9 cellular contexts compared by ENCODE assay signal in genomic region chr7:112453505-112454171, GRCh38. TPM values are rescaled to one million over a fixed set of nuclear protein-coding genes. Genes with fewer than 3 reads are reported as not detected.
DNase-seq lines count a peak whose midpoint lies in the region; ATAC-seq, FAIRE-seq and TF ChIP-seq lines count a peak whose summit lies in the region.
"Had no signal": no experiment of that assay in that cellular context is flagged by ENCODE, and none has a peak within 500 bp of the region (broad histone marks: within the 10 kb centered on the region; RNA-seq: fewer than 3 reads in every experiment).

No MANE protein-coding gene starts in this region.

- FAIRE-seq in K562 (lab: Jason Lieb, UNC) (no peak), HepG2 (lab: Jason Lieb, UNC) (no peak)
- FAIRE-seq: D721Med had no signal

- H3K36me3 ChIP-seq in right atrium auricular region (peaks cover 29% of the 10 kb centered on the region), K562 (ENCODE audit: control insufficient read depth, insufficient read depth, low read length) (peaks cover 32% of the 10 kb centered on the region), HepG2 (replicated peaks in 1 of 2; ENCODE audit: control insufficient read depth in 1 of 2, insufficient read depth in 2 of 2, low read length in 2 of 2) (peaks cover 6 to 26% of the 10 kb centered on the region in 2 experiments; a peak in 4 of 5 replicates), upper lobe of right lung (peaks cover 33% of the 10 kb centered on the region)

- no peak for TF ChIP-seq POLR2A in K562 (conservative IDR thresholded peaks at IDR 0.05)
- no peak for TF ChIP-seq POLR2A in HepG2 (IDR thresholded peaks at IDR 0.05; ENCODE audit: insufficient read depth in 1 of 2, low read depth in 2 of 2, low read length in 2 of 2)

- H3K27ac Mint-ChIP-seq in activated naive CD4-positive, alpha-beta T cell treated with anti-CD3 and anti-CD28 coated beads, Interleukin-2, amount 10 ng/mL, durations not matched to agents 7 days and 5 days, result no peak overlapping the region

- H3K36me3 Mint-ChIP-seq in activated naive CD4-positive, alpha-beta T cell treated with anti-CD3 and anti-CD28 coated beads, Interleukin-2, amount 10 ng/mL, durations not matched to agents 7 days and 5 days, result peaks cover 11% of the 10 kb centered on the region

- TF ChIP-seq RAD21 in K562 (CRISPR knock-in tag; conservative IDR thresholded peaks at IDR 0.05 in 1 of 2, IDR thresholded peaks at IDR 0.05 in 1 of 2), result no peak
- no peak for TF ChIP-seq RAD21 in HepG2 (CRISPR knock-in tag; IDR thresholded peaks at IDR 0.05)

- H3K79me2 ChIP-seq in K562 (ENCODE audit: control insufficient read depth, insufficient read depth, low read length) (peaks cover 49% of the 10 kb centered on the region), HepG2 (ENCODE audit: insufficient read depth, low read length) (peaks cover 50% of the 10 kb centered on the region)

- no peak overlapping the region for H3K4me3 Mint-ChIP-seq in activated naive CD4-positive, alpha-beta T cell treated with anti-CD3 and anti-CD28 coated beads, Interleukin-2, amount 10 ng/mL, durations not matched to agents 7 days and 5 days

- BruUV-seq in K562 (replicated peaks; lab: Mats Ljungman, UMichigan), result no TSS peak
- no TSS peak for BruUV-seq in HepG2 (replicated peaks; lab: Mats Ljungman, UMichigan)

- H3K27me3 ChIP-seq in right atrium auricular region (no peaks in the 10 kb centered on the region), K562 (ENCODE audit: control insufficient read depth in 2 of 2, insufficient read depth in 2 of 2, low read length in 2 of 2) (no peaks in the 10 kb centered on the region), HepG2 (ENCODE audit: control insufficient read depth in 1 of 2, insufficient read depth in 2 of 2, low read length in 2 of 2) (no peaks in the 10 kb centered on the region; a peak in 1 of 5 replicates), upper lobe of right lung (no peaks in the 10 kb centered on the region)

- no peak for DNase-seq in right atrium auricular region (ENCODE audit: low spot score)
- no peak for DNase-seq in left cardiac atrium
- no peak for DNase-seq in K562 (ENCODE audit: extremely low read depth in 1 of 4, low spot score in 3 of 4)
- DNase-seq in HepG2 (ENCODE audit: low spot score), result no peak
- DNase-seq in upper lobe of right lung, result no peak
- DNase-seq in superior temporal gyrus (ENCODE audit: extremely low spot score), result no peak
- DNase-seq in activated naive CD4-positive, alpha-beta T cell treated with anti-CD3 and anti-CD28 coated beads, Interleukin-2, amount 10 ng/mL, durations not matched to agents 7 days and 5 days, result no peak

- no peak overlapping the region for H2AFZ ChIP-seq in K562 (ENCODE audit: low read depth, low read length)
- no peak overlapping the region for H2AFZ ChIP-seq in HepG2 (ENCODE audit: low read length)

- H3K9me3 ChIP-seq in right atrium auricular region (no peaks in the 10 kb centered on the region), K562 (replicated peaks; ENCODE audit: control insufficient read depth, insufficient read depth, low read depth, low read length) (no peaks in the 10 kb centered on the region), HepG2 (ENCODE audit: low read length) (no peaks in the 10 kb centered on the region), upper lobe of right lung (no peaks in the 10 kb centered on the region)

- 45% methylated on average over 7 of the region's 7 CpGs for WGBS in K562 (ENCODE audit: insufficient coverage, low coverage, missing lambda C conversion rate)
- 52% methylated on average over 7 of the region's 7 CpGs for WGBS in HepG2 (ENCODE audit: low lambda C conversion rate)

- H3K27ac ChIP-seq in right atrium auricular region (peak overlapping the region; percentile 99 to 100), K562 (ENCODE audit: extremely low read depth, low read depth, low read length) (no peak overlapping the region; the same call in 2 of the 3 replicates), HepG2 (ENCODE audit: extremely low read length, insufficient read depth, low read length) (no peak overlapping the region), upper lobe of right lung (no peak overlapping the region)

- peaks cover 4% of the 10 kb centered on the region for H3K27me3 Mint-ChIP-seq in activated naive CD4-positive, alpha-beta T cell treated with anti-CD3 and anti-CD28 coated beads, Interleukin-2, amount 10 ng/mL, durations not matched to agents 7 days and 5 days

- CTCF ChIA-PET in K562 (lab: Yijun Ruan, JAX; ENCODE audit: low intra/inter-chr PET ratio) (no interaction called here), HepG2 (lab: Yijun Ruan, JAX; ENCODE audit: low intra/inter-chr PET ratio, low total read pairs) (no interaction called here)
- CTCF ChIA-PET in activated naive CD4-positive, alpha-beta T cell treated with anti-CD3 and anti-CD28 coated beads, Interleukin-2, amount 10 ng/mL, durations not matched to agents 7 days and 5 days (lab: Charles Lee), result no interaction called here

- H3K9ac ChIP-seq in K562 (ENCODE audit: insufficient read depth in 1 of 2, low read depth in 2 of 2, low read length in 2 of 2), result peak overlapping the region in 1 of 2 experiments; percentile 89; a peak in 1 of 4 replicates
- no peak overlapping the region; the same call in 1 of the 2 replicates for H3K9ac ChIP-seq in HepG2 (ENCODE audit: insufficient read depth, low read depth, low read length)

- H4K20me1 ChIP-seq in K562 (replicated peaks; ENCODE audit: control insufficient read depth, insufficient read depth, low read length) (peaks cover 4% of the 10 kb centered on the region; the same call in 1 of the 2 replicates), HepG2 (ENCODE audit: insufficient read depth, low read length) (peaks cover 21% of the 10 kb centered on the region)

- in situ Hi-C loops in K562 (cut with MboI) (no loop called here), HepG2 (cut with HindIII; ENCODE audit: extremely low pct_ligation_motif_present, low pct_unique_long_range_greater_than_20kb) (no loop called here)

- H3K4me1 ChIP-seq in right atrium auricular region, result peaks cover 0 to 41% of the 10 kb centered on the region in 2 donors
- H3K4me1 ChIP-seq in K562 (replicated peaks in 1 of 2; ENCODE audit: control insufficient read depth in 2 of 2, insufficient read depth in 2 of 2, low read length in 2 of 2), result peaks cover 8 to 12% of the 10 kb centered on the region in 2 experiments; a peak in 4 of 5 replicates
- peaks cover 32% of the 10 kb centered on the region for H3K4me1 ChIP-seq in HepG2 (ENCODE audit: insufficient read depth, low read length)
- peaks cover 19% of the 10 kb centered on the region for H3K4me1 ChIP-seq in upper lobe of right lung

- H3K9me3 Mint-ChIP-seq in activated naive CD4-positive, alpha-beta T cell treated with anti-CD3 and anti-CD28 coated beads, Interleukin-2, amount 10 ng/mL, durations not matched to agents 7 days and 5 days, result no peaks in the 10 kb centered on the region

- H3K4me1 Mint-ChIP-seq in activated naive CD4-positive, alpha-beta T cell treated with anti-CD3 and anti-CD28 coated beads, Interleukin-2, amount 10 ng/mL, durations not matched to agents 7 days and 5 days, result peaks cover 39% of the 10 kb centered on the region

- no peak for TF ChIP-seq EP300 in K562 (IDR thresholded peaks at IDR 0.05; ENCODE audit: low read length)
- TF ChIP-seq EP300 in HepG2 (IDR thresholded peaks at IDR 0.05; ENCODE audit: low read depth in 2 of 2, low read length in 2 of 2), result no peak
- no peak for TF ChIP-seq EP300 in HepG2 (CRISPR knock-in tag; IDR thresholded peaks at IDR 0.05; ENCODE audit: borderline replicate concordance)

- TF ChIP-seq CTCF in right atrium auricular region (IDR thresholded peaks at IDR 0.05) (no peak), K562 (IDR thresholded peaks at IDR 0.05 in 2 of 3, conservative IDR thresholded peaks at IDR 0.05 in 1 of 3; ENCODE audit: insufficient read depth in 2 of 3, low read depth in 1 of 3, low read length in 3 of 3) (no peak), HepG2 (CRISPR knock-in tag; IDR thresholded peaks at IDR 0.05) (no peak), upper lobe of right lung (IDR thresholded peaks at IDR 0.05) (no peak)

- H3K4me2 ChIP-seq in K562 (ENCODE audit: insufficient read depth, low read length) (no peak overlapping the region), HepG2 (ENCODE audit: low read depth, low read length) (peak overlapping the region; percentile 88)

- POLR2A ChIA-PET in K562 (lab: Yijun Ruan, JAX) (interaction anchor here (4.1 kb wide), 1 partner anchor 16 kb away, joined by 66 read pairs; no protein-coding TSS in a partner anchor), HepG2 (lab: Yijun Ruan, JAX) (interaction anchor here (4.8 kb wide), 1 partner anchor 32 kb away, joined by 64 read pairs; no protein-coding TSS in a partner anchor)

- no peaks in the 10 kb centered on the region for H3K9me1 ChIP-seq in K562 (ENCODE audit: control insufficient read depth, insufficient read depth, low read length)

- intact Hi-C loops in left cardiac atrium (cut with DNase I), result loop anchor here in 1 of 2 donors (5.0 kb wide), 1 partner anchor 44 kb away; no protein-coding TSS in a partner anchor
- intact Hi-C loops in K562 (cut with micrococcal nuclease), result no loop called here
- intact Hi-C loops in HepG2 (cut with micrococcal nuclease; ENCODE audit: unreplicated experiment), result no loop called here
- intact Hi-C loops in upper lobe of right lung (cut with DNase I), result no loop called here

- ATAC-seq in left cardiac atrium (no peak), K562 (no peak), HepG2 (no peak), upper lobe of right lung (no peak), HG03378 (IDR thresholded peaks at IDR 0.05; ENCODE audit: unreplicated experiment) (no peak)

- H3K4me3 ChIP-seq in right atrium auricular region (peak overlapping the region; percentile 15 to 84), K562 (no peak overlapping the region), HepG2 (replicated peaks in 1 of 3; ENCODE audit: insufficient read depth in 1 of 3, low read depth in 2 of 3, low read length in 3 of 3) (peak overlapping the region in 2 of 3 experiments; percentile 97 to 98; a peak in 2 of 6 replicates), upper lobe of right lung (peak overlapping the region; percentile 95)

RNA-seq across cellular contexts. Expression of gene IFRD1, which starts 3.4 kb away (rescaled TPM):
- total RNA-seq in right atrium auricular region, result 10 to 100 TPM; 11.2 to 25.5 TPM
- 10 to 100 TPM; 22.2 to 42.2 TPM for total RNA-seq in left cardiac atrium
- total RNA-seq in K562 (2011; cell fraction: chromatin; rRNA removed; ENCODE audit: low replicate concordance), result 79.3 and 178 TPM in 2 replicates
- 42.2 and 49.9 TPM in 2 replicates for total RNA-seq in K562 (2011; cell fraction: nucleolus; rRNA removed)
- 76.4 and 120 TPM in 2 replicates for total RNA-seq in K562 (2011; cell fraction: nucleoplasm; rRNA removed)
- 66.8 and 77.8 TPM in 2 replicates for total RNA-seq in K562 (2014; rRNA removed)
- total RNA-seq in K562 (2014; rRNA removed; fragmentation: Illumina TruSeq; extraction: Trizol), result 73.1 and 76.1 TPM in 2 replicates
- 68.1 and 68.7 TPM in 2 replicates for total RNA-seq in K562 (2015; rRNA removed; fragmentation: Illumina TruSeq; extraction: Trizol)
- total RNA-seq in K562 (2021), result 74.2 and 75.3 TPM in 2 replicates
- 52.6 and 81.8 TPM in 2 replicates for polyA plus RNA-seq in K562 (2011; rRNA removed)
- 21.8 and 23.3 TPM in 2 replicates for polyA plus RNA-seq in K562 (2011; cell fraction: cytosol; rRNA removed)
- polyA plus RNA-seq in K562 (2011; cell fraction: nucleus; rRNA removed), result 50.5 and 53.6 TPM in 2 replicates
- polyA plus RNA-seq in K562 (2012), result 62.5 and 71.7 TPM in 2 replicates
- polyA plus RNA-seq in K562 (2014; fragmentation: Illumina TruSeq; extraction: Trizol), result 66.8 and 73.3 TPM in 2 replicates
- polyA plus RNA-seq in K562 (2014; fragmentation: Nextera tagmentation; extraction: Ambion mirVana), result 10 to 100 TPM; 27.6 to 37.0 TPM
- polyA plus RNA-seq in K562 (2014; rRNA removed), result 70.4 and 79.2 TPM in 2 replicates
- polyA minus RNA-seq in K562 (2011; rRNA and poly(A)+ RNA removed), result 79.3 and 80.4 TPM in 2 replicates
- polyA minus RNA-seq in K562 (2011; cell fraction: cytosol; rRNA and poly(A)+ RNA removed), result 20.1 and 34.4 TPM in 2 replicates
- polyA minus RNA-seq in K562 (2011; cell fraction: nucleus; rRNA and poly(A)+ RNA removed), result 60.6 and 82.3 TPM in 2 replicates
- total RNA-seq in HepG2 (2016; rRNA removed; fragmentation: Illumina TruSeq; extraction: Trizol), result 55.0 and 55.5 TPM in 2 replicates
- total RNA-seq in HepG2 (2016; cell fraction: cytosol; rRNA removed; fragmentation: Illumina TruSeq; extraction: Trizol; ENCODE audit: low read depth), result 9.5 and 10.7 TPM in 2 replicates
- 56.9 and 60.9 TPM in 2 replicates for total RNA-seq in HepG2 (2016; cell fraction: insoluble cytoplasmic fraction; rRNA removed; fragmentation: Illumina TruSeq; extraction: Trizol)
- total RNA-seq in HepG2 (2016; cell fraction: membrane; rRNA removed; fragmentation: Illumina TruSeq; extraction: Trizol), result 23.2 and 23.9 TPM in 2 replicates
- total RNA-seq in HepG2 (2016; cell fraction: nucleus; rRNA removed; fragmentation: Illumina TruSeq; extraction: Trizol), result 81.6 and 82.4 TPM in 2 replicates
- polyA plus RNA-seq in HepG2 (2011; rRNA removed), result 45.9 and 50.9 TPM in 2 replicates
- polyA plus RNA-seq in HepG2 (2011; cell fraction: cytosol; rRNA removed), result 18.4 and 29.0 TPM in 2 replicates
- polyA plus RNA-seq in HepG2 (2011; cell fraction: nucleus; rRNA removed), result 34.1 and 35.0 TPM in 2 replicates
- 40.2 and 62.6 TPM in 2 replicates for polyA plus RNA-seq in HepG2 (2012)
- polyA plus RNA-seq in HepG2 (2016; cell fraction: cytosol; fragmentation: Illumina TruSeq; extraction: Trizol; ENCODE audit: low read depth), result 5.7 and 6.2 TPM in 2 replicates
- polyA plus RNA-seq in HepG2 (2016; cell fraction: insoluble cytoplasmic fraction; fragmentation: Illumina TruSeq; extraction: Trizol; ENCODE audit: low read depth), result 46.7 and 52.1 TPM in 2 replicates
- 11.7 and 12.5 TPM in 2 replicates for polyA plus RNA-seq in HepG2 (2016; cell fraction: membrane; fragmentation: Illumina TruSeq; extraction: Trizol; ENCODE audit: low read depth)
- 75.5 and 78.6 TPM in 2 replicates for polyA plus RNA-seq in HepG2 (2016; cell fraction: nucleus; fragmentation: Illumina TruSeq; extraction: Trizol; ENCODE audit: insufficient read depth, low read depth)
- 25.6 and 26.3 TPM in 2 replicates for polyA minus RNA-seq in HepG2 (2011; rRNA and poly(A)+ RNA removed; ENCODE audit: low replicate concordance)
- polyA minus RNA-seq in HepG2 (2011; cell fraction: cytosol; rRNA and poly(A)+ RNA removed), result 18.1 and 20.8 TPM in 2 replicates
- polyA minus RNA-seq in HepG2 (2011; cell fraction: nucleus; rRNA and poly(A)+ RNA removed), result 140 and 146 TPM in 2 replicates
- 49.9 TPM for total RNA-seq in upper lobe of right lung

RNA-seq across cellular contexts. Expression of gene LSMEM1, which starts 27.2 kb away (rescaled TPM):
- 1 to 10 TPM; 1.0 to 1.7 TPM for total RNA-seq in right atrium auricular region
- 1 to 10 TPM in 1 of 2 donors, under 1 TPM in 1; 0.84 to 1.3 TPM for total RNA-seq in left cardiac atrium
- 0.81 and 4.6 TPM in 2 replicates for total RNA-seq in K562 (2011; cell fraction: chromatin; rRNA removed; ENCODE audit: low replicate concordance)
- total RNA-seq in K562 (2011; cell fraction: nucleolus; rRNA removed), result 0.33 and 2.5 TPM in 2 replicates
- 3.2 and 5.6 TPM in 2 replicates for total RNA-seq in K562 (2011; cell fraction: nucleoplasm; rRNA removed)
- 0.36 and 0.94 TPM in 2 replicates for total RNA-seq in K562 (2014; rRNA removed)
- 0.58 and 1.5 TPM in 2 replicates for total RNA-seq in K562 (2014; rRNA removed; fragmentation: Illumina TruSeq; extraction: Trizol)
- 0.87 and 1.6 TPM in 2 replicates for total RNA-seq in K562 (2015; rRNA removed; fragmentation: Illumina TruSeq; extraction: Trizol)
- 0.53 and 0.63 TPM in 2 replicates for total RNA-seq in K562 (2021)
- polyA plus RNA-seq in K562 (2011; rRNA removed), result 1.4 and 1.8 TPM in 2 replicates
- polyA plus RNA-seq in K562 (2011; cell fraction: cytosol; rRNA removed), result 0.09 and 0.40 TPM in 2 replicates
- 0.72 and 1.5 TPM in 2 replicates for polyA plus RNA-seq in K562 (2011; cell fraction: nucleus; rRNA removed)
- 0.40 and 0.42 TPM in 2 replicates for polyA plus RNA-seq in K562 (2012)
- polyA plus RNA-seq in K562 (2014; fragmentation: Illumina TruSeq; extraction: Trizol), result 0.97 and 1.5 TPM in 2 replicates
- polyA plus RNA-seq in K562 (2014; fragmentation: Nextera tagmentation; extraction: Ambion mirVana), result under 1 TPM; 0.17 to 0.34 TPM
- 0.93 and 1.2 TPM in 2 replicates for polyA plus RNA-seq in K562 (2014; rRNA removed)
- polyA minus RNA-seq in K562 (2011; rRNA and poly(A)+ RNA removed), result 0.91 and 1.6 TPM in 2 replicates
- polyA minus RNA-seq in K562 (2011; cell fraction: cytosol; rRNA and poly(A)+ RNA removed), result 0.48 TPM in 1 of 2 replicates, not detected in the other
- polyA minus RNA-seq in K562 (2011; cell fraction: nucleus; rRNA and poly(A)+ RNA removed), result 0.40 and 1.4 TPM in 2 replicates
- 0.62 and 1.2 TPM in 2 replicates for total RNA-seq in HepG2 (2016; rRNA removed; fragmentation: Illumina TruSeq; extraction: Trizol)
- total RNA-seq in HepG2 (2016; cell fraction: cytosol; rRNA removed; fragmentation: Illumina TruSeq; extraction: Trizol; ENCODE audit: low read depth), result 0.10 and 0.26 TPM in 2 replicates
- total RNA-seq in HepG2 (2016; cell fraction: insoluble cytoplasmic fraction; rRNA removed; fragmentation: Illumina TruSeq; extraction: Trizol), result 0.49 and 1.2 TPM in 2 replicates
- total RNA-seq in HepG2 (2016; cell fraction: membrane; rRNA removed; fragmentation: Illumina TruSeq; extraction: Trizol), result 0.28 and 0.83 TPM in 2 replicates
- total RNA-seq in HepG2 (2016; cell fraction: nucleus; rRNA removed; fragmentation: Illumina TruSeq; extraction: Trizol), result 2.8 and 3.6 TPM in 2 replicates
- 1.3 and 1.4 TPM in 2 replicates for polyA plus RNA-seq in HepG2 (2011; rRNA removed)
- 0.09 and 0.18 TPM in 2 replicates for polyA plus RNA-seq in HepG2 (2011; cell fraction: cytosol; rRNA removed)
- 2.3 and 3.4 TPM in 2 replicates for polyA plus RNA-seq in HepG2 (2011; cell fraction: nucleus; rRNA removed)
- polyA plus RNA-seq in HepG2 (2012), result 0.97 and 2.1 TPM in 2 replicates
- polyA plus RNA-seq in HepG2 (2016; cell fraction: cytosol; fragmentation: Illumina TruSeq; extraction: Trizol; ENCODE audit: low read depth), result 0.11 and 0.19 TPM in 2 replicates
- 0.66 and 1.6 TPM in 2 replicates for polyA plus RNA-seq in HepG2 (2016; cell fraction: insoluble cytoplasmic fraction; fragmentation: Illumina TruSeq; extraction: Trizol; ENCODE audit: low read depth)
- polyA plus RNA-seq in HepG2 (2016; cell fraction: membrane; fragmentation: Illumina TruSeq; extraction: Trizol; ENCODE audit: low read depth), result 0.25 and 0.36 TPM in 2 replicates
- polyA plus RNA-seq in HepG2 (2016; cell fraction: nucleus; fragmentation: Illumina TruSeq; extraction: Trizol; ENCODE audit: insufficient read depth, low read depth), result 10.1 and 12.3 TPM in 2 replicates
- polyA minus RNA-seq in HepG2 (2011; rRNA and poly(A)+ RNA removed; ENCODE audit: low replicate concordance), result 0.49 TPM in 1 of 2 replicates, not detected in the other
- not detected in 2 replicates for polyA minus RNA-seq in HepG2 (2011; cell fraction: cytosol; rRNA and poly(A)+ RNA removed)
- polyA minus RNA-seq in HepG2 (2011; cell fraction: nucleus; rRNA and poly(A)+ RNA removed), result 5.8 and 6.1 TPM in 2 replicates
- total RNA-seq in upper lobe of right lung, result 0.96 TPM

Comparison
In these comparisons a context has a peak if more than half of its experiments do, and no peak if none do; other contexts are left out.
1. H3K27ac ChIP-seq: peak in right atrium auricular region (2 of 2); none in K562 (single experiment), HepG2 (single experiment) and upper lobe of right lung (single experiment).